Comparison of ENCODE assay signal across 8 cellular contexts in the genomic region with DNA sequence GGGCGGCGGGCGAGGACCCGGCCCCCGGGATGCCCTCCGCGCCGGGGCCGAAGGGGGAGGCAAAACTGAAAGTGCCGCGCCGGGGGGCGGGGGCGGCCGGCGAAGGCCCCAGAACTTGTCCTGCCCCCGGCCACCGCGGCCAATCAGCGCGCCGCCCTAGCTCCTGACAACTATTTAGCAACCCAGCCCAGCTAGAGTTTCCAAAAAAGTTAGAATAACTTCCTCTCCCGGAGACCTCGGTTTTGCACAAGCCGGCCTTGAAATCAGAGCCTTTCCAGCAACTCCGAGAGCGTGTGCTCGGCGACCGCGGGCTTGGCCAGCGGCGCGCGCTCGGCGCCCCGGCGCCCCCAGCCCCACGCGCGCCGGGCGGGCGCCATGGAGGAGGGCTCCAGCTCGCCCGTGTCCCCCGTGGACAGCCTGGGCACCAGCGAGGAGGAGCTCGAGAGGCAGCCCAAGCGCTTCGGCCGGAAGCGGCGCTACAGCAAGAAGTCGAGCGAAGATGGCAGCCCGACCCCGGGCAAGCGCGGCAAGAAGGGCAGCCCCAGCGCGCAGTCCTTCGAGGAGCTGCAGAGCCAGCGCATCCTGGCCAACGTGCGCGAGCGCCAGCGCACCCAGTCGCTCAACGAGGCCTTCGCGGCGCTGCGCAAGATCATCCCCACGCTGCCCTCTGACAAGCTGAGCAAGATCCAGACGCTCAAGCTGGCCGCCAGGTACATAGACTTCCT. TPM values are rescaled to one million over a fixed set of nuclear protein-coding genes. Genes with fewer than 3 reads are reported as not detected.
DNase-seq lines count a peak whose midpoint lies in the region; ATAC-seq and TF ChIP-seq lines count a peak whose summit lies in the region.

A gene (plus strand): TSS at position 245 of the 725 bp plus-strand sequence. CDS start 131 bp downstream, at position 376.

- CTCF ChIA-PET in MCF 10A (lab: Yijun Ruan, JAX): interaction anchor here (0.5 to 1.5 kb wide), 11 partner anchors 12 to 222 kb away, joined by 3 to 6 read pairs (median 3); no protein-coding TSS in a partner anchor

- BruUV-seq in MCF 10A (replicated peaks; lab: Mats Ljungman, UMichigan): TSS peak; percentile 54

- ATAC-seq in GM19463 (IDR thresholded peaks at IDR 0.05; ENCODE audit: unreplicated experiment) (no peak), HG02973 (IDR thresholded peaks at IDR 0.05; ENCODE audit: unreplicated experiment) (no peak)

- peak within 1 kb of the TSS; percentile 44 for H3K4me3 ChIP-seq in kidney epithelial cell (ENCODE audit: low read depth, low read length)

- peak within 1 kb of the TSS; percentile 49 for H3K27ac Mint-ChIP-seq in MCF 10A (ENCODE audit: low read depth, unreplicated experiment)

- H3K36me3 Mint-ChIP-seq in MCF 10A (ENCODE audit: insufficient read depth, unreplicated experiment): peaks cover 7% of the 10 kb centered on the region

- H3K9me3 Mint-ChIP-seq in MCF 10A (ENCODE audit: unreplicated experiment): no peaks in the 10 kb centered on the region

- POLR2A ChIA-PET in MCF 10A (lab: Yijun Ruan, JAX): interaction anchor here (0.5 to 5.7 kb wide), 26 partner anchors 10 to 1119 kb away, joined by 3 to 54 read pairs (median 4); a partner anchor contains a TSS

- H3K4me3 Mint-ChIP-seq in MCF 10A (ENCODE audit: unreplicated experiment): peak within 1 kb of the TSS; percentile 89

- intact Hi-C loops in MCF 10A (cut with micrococcal nuclease): loop anchor here (1.0 to 2.0 kb wide), 3 partner anchors 101 to 127 kb away; no protein-coding TSS in a partner anchor

- H3K4me1 Mint-ChIP-seq in MCF 10A (ENCODE audit: insufficient read depth, unreplicated experiment): peaks cover 13% of the 10 kb centered on the region

- TF ChIP-seq CTCF in MCF 10A (IDR thresholded peaks at IDR 0.05; ENCODE audit: unreplicated experiment) (no peak), kidney epithelial cell (IDR thresholded peaks at IDR 0.05; ENCODE audit: insufficient read depth, low read length, poor library complexity, severe bottlenecking) (no peak)

- H3K36me3 ChIP-seq in kidney epithelial cell (ENCODE audit: control insufficient read depth, insufficient read depth, low read length): no peaks in the 10 kb centered on the region

- peaks cover 37% of the 10 kb centered on the region for H3K27me3 ChIP-seq in kidney epithelial cell (ENCODE audit: control insufficient read depth, insufficient read depth, low read length)

- peak; percentile 75 for DNase-seq in HPDE6-E6E7 (ENCODE audit: extremely low spot score)
- peak; percentile 90 for DNase-seq in MCF 10A (ENCODE audit: unreplicated experiment)
- peak; percentile 31 for DNase-seq in kidney epithelial cell (ENCODE audit: low read depth)
- peak; percentile 86 for DNase-seq in stromal cell of bone marrow (ENCODE audit: low read depth)
- no peak for DNase-seq in stimulated activated naive CD4-positive, alpha-beta T cell (lab: John Stamatoyannopoulos, UW)
- no peak for DNase-seq in NCI-H2196 treated with DMSO at 0.1 percent for 48 hours (lab: John Stamatoyannopoulos, UW; ENCODE audit: unreplicated experiment)

- H3K27me3 Mint-ChIP-seq in MCF 10A (ENCODE audit: insufficient read depth, unreplicated experiment): no peaks in the 10 kb centered on the region

RNA-seq across cellular contexts. Expression of the gene that starts here (rescaled TPM):
- total RNA-seq in MCF 10A (2022) (30.2 and 31.6 TPM in 2 replicates), kidney epithelial cell (1.8 and 4.2 TPM in 2 replicates)

Comparison
In these comparisons a context has a peak if more than half of its experiments do, and no peak if none do; other contexts are left out.
1. DNase-seq: peak in HPDE6-E6E7 (single experiment), MCF 10A (single experiment), kidney epithelial cell (single experiment) and stromal cell of bone marrow (single experiment); none in stimulated activated naive CD4-positive, alpha-beta T cell (0 of 6) and NCI-H2196 treated with DMSO at 0.1 percent for 48 hours (single experiment).